In the genomic region with DNA sequence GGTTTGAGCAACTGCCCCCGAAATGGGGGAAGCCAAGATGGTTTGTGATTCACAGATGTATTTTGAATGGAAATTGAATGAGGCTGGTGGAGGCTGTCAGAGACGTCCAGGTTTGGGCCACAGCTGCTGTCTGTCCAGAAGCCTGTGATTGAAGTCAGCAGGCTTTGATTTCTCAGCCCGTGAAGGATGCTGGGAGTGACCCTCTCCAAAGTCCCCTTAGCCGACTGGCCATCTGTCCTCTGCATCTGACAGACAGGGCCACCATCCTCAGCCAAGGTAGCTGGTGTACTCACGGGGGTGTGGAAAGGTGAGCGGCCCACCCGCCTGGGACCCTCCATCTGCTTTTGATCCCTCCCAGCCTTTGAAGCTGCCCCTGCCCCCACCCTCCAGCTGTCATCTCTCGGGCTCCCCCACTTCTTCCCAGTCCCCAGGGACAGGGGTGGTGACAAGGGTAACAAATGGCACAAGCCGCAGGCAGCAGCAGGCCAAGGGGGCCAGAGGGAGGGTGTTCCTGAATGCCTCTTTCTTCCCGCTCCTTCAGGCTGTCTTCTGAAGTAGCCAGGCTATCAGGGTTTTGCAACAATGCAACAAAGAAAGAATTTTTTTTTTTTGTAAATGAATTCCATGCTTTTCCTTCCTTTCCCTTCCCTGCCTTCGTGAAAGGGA, we compare ENCODE assay signal across 13 cellular contexts.
DNase-seq lines count a peak whose midpoint lies in the region; ATAC-seq and TF ChIP-seq lines count a peak whose summit lies in the region.
"Had no signal": no experiment of that assay in that cellular context is flagged by ENCODE, and none has a peak within 500 bp of the region (broad histone marks: within the 10 kb centered on the region; RNA-seq: fewer than 3 reads in every experiment).

No MANE protein-coding gene starts in this region.

- H3K9me3 Mint-ChIP-seq in activated T-helper 17 cell treated with anti-CD3 and anti-CD28 coated beads, Interleukin-2, amount 50 U/mL, for 72 hours = peaks cover 9% of the 10 kb centered on the region
- peaks cover 16% of the 10 kb centered on the region for H3K9me3 Mint-ChIP-seq in neural progenitor cell

- no peaks in the 10 kb centered on the region for H3K9me3 ChIP-seq in MM.1S (replicated peaks; ENCODE audit: insufficient read depth, low read length)
- H3K9me3 ChIP-seq in neural progenitor cell (ENCODE audit: low read depth) = peaks cover 5% of the 10 kb centered on the region
- no peaks in the 10 kb centered on the region for H3K9me3 ChIP-seq in SK-N-SH

- TF ChIP-seq CTCF in MM.1S (IDR thresholded peaks at IDR 0.05; ENCODE audit: low read length) (no peak), neural progenitor cell (IDR thresholded peaks at IDR 0.05) (no peak), SK-N-SH (IDR thresholded peaks at IDR 0.05) (no peak)

- H3K4me1 Mint-ChIP-seq in activated T-helper 17 cell treated with anti-CD3 and anti-CD28 coated beads, Interleukin-2, amount 50 U/mL, for 72 hours = peaks cover 9% of the 10 kb centered on the region
- peaks cover 18% of the 10 kb centered on the region for H3K4me1 Mint-ChIP-seq in neural progenitor cell

- CTCF ChIA-PET in SK-N-SH (lab: Yijun Ruan, JAX) = no interaction called here

- H3K36me3 Mint-ChIP-seq in activated T-helper 17 cell treated with anti-CD3 and anti-CD28 coated beads, Interleukin-2, amount 50 U/mL, for 72 hours (ENCODE audit: low read depth) = no peaks in the 10 kb centered on the region
- H3K36me3 Mint-ChIP-seq in neural progenitor cell = peaks cover 1% of the 10 kb centered on the region

- WGBS in SK-N-SH (ENCODE audit: low lambda C conversion rate) = 52% methylated on average over 8 of the region's 11 CpGs

- H2AFZ ChIP-seq in MM.1S (ENCODE audit: low read length) (no peak overlapping the region), neural progenitor cell (replicated peaks) (peak overlapping the region; percentile 68), SK-N-SH (ENCODE audit: low read depth) (no peak overlapping the region)

- peak overlapping the region; percentile 46 for H3K4me3 Mint-ChIP-seq in activated T-helper 17 cell treated with anti-CD3 and anti-CD28 coated beads, Interleukin-2, amount 50 U/mL, for 72 hours
- peak overlapping the region; percentile 47 for H3K4me3 Mint-ChIP-seq in neural progenitor cell
- H3K4me3 Mint-ChIP-seq: activated naive CD8-positive, alpha-beta T cell had no signal

- H3F3A ChIP-seq in MM.1S (ENCODE audit: insufficient read depth, low read length) (peaks cover 7% of the 10 kb centered on the region; the same call in 1 of the 2 replicates), neural progenitor cell (ENCODE audit: low read depth) (peaks cover 14% of the 10 kb centered on the region), SK-N-SH (replicated peaks; ENCODE audit: insufficient read depth) (no peaks in the 10 kb centered on the region)

- H3K4me1 ChIP-seq in MM.1S (ENCODE audit: low read length) (peaks cover 17% of the 10 kb centered on the region), neural progenitor cell (peaks cover 16% of the 10 kb centered on the region), SK-N-SH (ENCODE audit: control insufficient read depth in 1 of 2, insufficient read depth in 2 of 2, low read depth in 1 of 2, low read length in 1 of 2) (no peaks in the 10 kb centered on the region)

- DNase-seq in DMS 273 (lab: John Stamatoyannopoulos, UW; ENCODE audit: unreplicated experiment) (peak; percentile 93), MM.1S (no peak), neural progenitor cell (ENCODE audit: low spot score) (no peak), AG08395 (ENCODE audit: low spot score) (no peak), SK-N-SH (no peak), NCI-H510A (lab: John Stamatoyannopoulos, UW) (no peak)
- DNase-seq: activated CD4-positive, alpha-beta T cell treated with anti-CD3 and anti-CD28 coated beads for 1 hour; central memory CD4-positive, alpha-beta T cell; effector memory CD4-positive, alpha-beta T cell; SHP77 had no signal

- peaks cover 23% of the 10 kb centered on the region for H3K27me3 Mint-ChIP-seq in activated T-helper 17 cell treated with anti-CD3 and anti-CD28 coated beads, Interleukin-2, amount 50 U/mL, for 72 hours
- H3K27me3 Mint-ChIP-seq in neural progenitor cell (ENCODE audit: insufficient read depth, low read depth) = peaks cover 5% of the 10 kb centered on the region

- H3K27ac ChIP-seq in MM.1S (ENCODE audit: low read length) (no peak overlapping the region), neural progenitor cell (no peak overlapping the region), SK-N-SH (ENCODE audit: low read depth in 2 of 2, low read length in 1 of 2) (no peak overlapping the region)
- H3K27ac ChIP-seq: C4-2B had no signal

- no peak for TF ChIP-seq EP300 in SK-N-SH (IDR thresholded peaks at IDR 0.05; ENCODE audit: borderline replicate concordance in 1 of 2, low read depth in 1 of 2, low read length in 1 of 2)

- no peaks in the 10 kb centered on the region for H3K36me3 ChIP-seq in MM.1S (replicated peaks; ENCODE audit: insufficient read depth, low read length)
- H3K36me3 ChIP-seq in neural progenitor cell = no peaks in the 10 kb centered on the region
- H3K36me3 ChIP-seq in SK-N-SH (replicated peaks in 1 of 2; ENCODE audit: control insufficient read depth in 1 of 2, insufficient read depth in 2 of 2, low read length in 1 of 2) = no peaks in the 10 kb centered on the region

- H3K4me2 ChIP-seq in MM.1S (ENCODE audit: low read depth, low read length) = peak overlapping the region; percentile 19; the same call in 1 of the 2 replicates
- H3K4me2 ChIP-seq in neural progenitor cell = peak overlapping the region; percentile 48
- H3K4me2 ChIP-seq in SK-N-SH = no peak overlapping the region

- no peaks in the 10 kb centered on the region for H3K9me2 ChIP-seq in MM.1S (replicated peaks; ENCODE audit: insufficient read depth, low read length)
- no peaks in the 10 kb centered on the region for H3K9me2 ChIP-seq in SK-N-SH

- H4K20me1 ChIP-seq in MM.1S (ENCODE audit: insufficient read depth, low read length) (no peaks in the 10 kb centered on the region), neural progenitor cell (ENCODE audit: low read depth) (no peaks in the 10 kb centered on the region), SK-N-SH (ENCODE audit: insufficient read depth) (no peaks in the 10 kb centered on the region)

- no peaks in the 10 kb centered on the region for H3K27me3 ChIP-seq in MM.1S (replicated peaks; ENCODE audit: insufficient read depth, low read length)
- no peaks in the 10 kb centered on the region for H3K27me3 ChIP-seq in neural progenitor cell
- H3K27me3 ChIP-seq in SK-N-SH (ENCODE audit: insufficient read depth) = peaks cover 3% of the 10 kb centered on the region; the same call in 1 of the 2 replicates

- peak overlapping the region; percentile 85 for H3K27ac Mint-ChIP-seq in activated T-helper 17 cell treated with anti-CD3 and anti-CD28 coated beads, Interleukin-2, amount 50 U/mL, for 72 hours
- H3K27ac Mint-ChIP-seq in neural progenitor cell = peak overlapping the region; percentile 39
- H3K27ac Mint-ChIP-seq: activated naive CD8-positive, alpha-beta T cell had no signal

- H3K4me3 ChIP-seq in MM.1S (ENCODE audit: low read length) = no peak overlapping the region
- H3K4me3 ChIP-seq in neural progenitor cell = no peak overlapping the region
- H3K4me3 ChIP-seq in SK-N-SH (ENCODE audit: low read depth in 2 of 2, low read length in 1 of 2) = no peak overlapping the region

- TF ChIP-seq RAD21 in SK-N-SH (IDR thresholded peaks at IDR 0.05; ENCODE audit: low read length) = no peak

- ATAC-seq in activated T-helper 17 cell treated with anti-CD3 and anti-CD28 coated beads, Interleukin-2, amount 50 U/mL, for 72 hours (replicated peaks) = no peak

- H3K9ac ChIP-seq in MM.1S (ENCODE audit: low read length) (no peak overlapping the region), neural progenitor cell (no peak overlapping the region), SK-N-SH (no peak overlapping the region)

- H3K79me2 ChIP-seq in MM.1S (ENCODE audit: low read length) = no peaks in the 10 kb centered on the region
- H3K79me2 ChIP-seq in neural progenitor cell (ENCODE audit: low read depth) = no peaks in the 10 kb centered on the region
- no peaks in the 10 kb centered on the region for H3K79me2 ChIP-seq in SK-N-SH (ENCODE audit: insufficient read depth)

- POLR2A ChIA-PET in SK-N-SH (lab: Yijun Ruan, JAX) = no interaction called here

TF ChIP-seq in SK-N-SH, 30 proteins besides CTCF, POLR2A, EP300 and RAD21:
- TF ChIP-seq RXRA (IDR thresholded peaks at IDR 0.05; ENCODE audit: borderline replicate concordance, low read depth) = no peak
